Comparison of ENCODE assay signal across 9 cellular contexts in the genomic region with DNA sequence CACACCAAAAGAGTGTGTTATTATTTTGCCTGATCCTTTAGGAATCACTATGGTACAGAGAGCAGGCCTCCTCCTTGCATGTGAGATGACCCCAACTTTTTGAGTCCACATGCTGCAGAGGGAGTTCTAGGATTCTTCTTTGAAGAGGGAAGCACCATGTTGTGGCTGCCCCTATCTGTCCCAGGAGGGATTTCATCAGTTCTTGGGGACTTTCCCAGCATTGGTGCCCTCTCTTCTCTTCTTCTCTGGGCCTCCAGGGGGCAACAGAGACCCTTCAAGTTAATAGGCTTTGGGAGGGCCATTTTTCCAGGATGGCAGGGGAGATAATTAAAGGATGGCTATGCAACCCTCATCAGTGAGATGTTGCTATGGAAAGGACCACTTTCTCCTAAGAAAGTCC. TPM values are rescaled to one million over a fixed set of nuclear protein-coding genes. Genes with fewer than 3 reads are reported as not detected.
DNase-seq lines count a peak whose midpoint lies in the region; TF ChIP-seq lines count a peak whose summit lies in the region.
"Had no signal": no experiment of that assay in that cellular context is flagged by ENCODE, and none has a peak within 500 bp of the region (broad histone marks: within the 10 kb centered on the region; RNA-seq: fewer than 3 reads in every experiment).

No MANE protein-coding gene starts in this region.

- H3K9me3 Mint-ChIP-seq in HFFc6, result no peaks in the 10 kb centered on the region
- H3K9me3 Mint-ChIP-seq: naive thymus-derived CD8-positive, alpha-beta T cell had no signal

- H3K27me3 Mint-ChIP-seq in HFFc6 (ENCODE audit: insufficient read depth), result peaks cover 3% of the 10 kb centered on the region

- no peak overlapping the region for H3K27ac Mint-ChIP-seq in HFFc6
- H3K27ac Mint-ChIP-seq: naive thymus-derived CD8-positive, alpha-beta T cell had no signal

- H3K4me1 Mint-ChIP-seq in HFFc6 (ENCODE audit: low read depth), result peaks cover 56% of the 10 kb centered on the region
- H3K4me1 Mint-ChIP-seq: naive thymus-derived CD8-positive, alpha-beta T cell had no signal

- H3K36me3 Mint-ChIP-seq in HFFc6 (ENCODE audit: low read depth), result peaks cover 10% of the 10 kb centered on the region; the same call in 1 of the 2 replicates
- H3K36me3 Mint-ChIP-seq: naive thymus-derived CD8-positive, alpha-beta T cell had no signal

- peak; percentile 66 for TF ChIP-seq CTCF in GM12875 (IDR thresholded peaks at IDR 0.05; ENCODE audit: borderline replicate concordance, insufficient read depth, low read depth, low read length)
- TF ChIP-seq CTCF in HFFc6 (IDR thresholded peaks at IDR 0.05), result peak; percentile 76
- no peak for TF ChIP-seq CTCF in epithelial cell of esophagus (IDR thresholded peaks at IDR 0.05; ENCODE audit: insufficient read depth, low read depth, low read length, missing control alignments)

- no peak overlapping the region for H3K4me3 Mint-ChIP-seq in HFFc6
- H3K4me3 Mint-ChIP-seq: naive thymus-derived CD8-positive, alpha-beta T cell had no signal

- DNase-seq in AG08395 (ENCODE audit: low spot score) (peak; percentile 28), HFFc6 (peak; percentile 29), NAMALWA (ENCODE audit: low spot score) (peak; percentile 79), epithelial cell of esophagus (ENCODE audit: low read depth) (peak; percentile 32), NCI-H2196 (lab: John Stamatoyannopoulos, UW; ENCODE audit: unreplicated experiment) (no peak), DMS79 treated with DMSO at 0.1 percent for 48 hours (lab: John Stamatoyannopoulos, UW) (no peak)
- no peak for DNase-seq in stimulated activated naive CD4-positive, alpha-beta T cell treated with Interleukin-2 at 50 U/mL for 16 hours (lab: John Stamatoyannopoulos, UW)
- DNase-seq: naive thymus-derived CD8-positive, alpha-beta T cell had no signal

- H3K4me3 ChIP-seq in GM12875 (ENCODE audit: low read depth, low read length) (no peak overlapping the region), epithelial cell of esophagus (ENCODE audit: low read length) (no peak overlapping the region)

RNA-seq across cellular contexts. Expression of a gene that starts 3.6 kb away (rescaled TPM):
- 1,000 to 10,000 TPM in 4 of 6 experiments, 100 to 1,000 TPM in 2; 523 to 1,218 (median 1,082) TPM for total RNA-seq in HFFc6 (2021; fragmentation: NEBNext Ultra II Directional; extraction: Animal tissue kit (Norgen Biotek cat#: 25700))
- total RNA-seq: naive thymus-derived CD8-positive, alpha-beta T cell had no signal

RNA-seq across cellular contexts. Expression of a gene that starts 14.0 kb away (rescaled TPM):
- total RNA-seq in HFFc6 (2021; fragmentation: NEBNext Ultra II Directional; extraction: Animal tissue kit (Norgen Biotek cat#: 25700)), result 1 to 10 TPM in 4 of 6 experiments, under 1 TPM in 2; 0.33 to 3.9 (median 1.1) TPM
- total RNA-seq: naive thymus-derived CD8-positive, alpha-beta T cell had no signal

RNA-seq across cellular contexts. Expression of a gene that starts 49.0 kb away (rescaled TPM):
- total RNA-seq in HFFc6 (2021; fragmentation: NEBNext Ultra II Directional; extraction: Animal tissue kit (Norgen Biotek cat#: 25700)), result 100 to 1,000 TPM in 1 of 6 experiments, 10 to 100 TPM in 5; 35.4 to 112 (median 42.1) TPM
- total RNA-seq: naive thymus-derived CD8-positive, alpha-beta T cell had no signal

Comparison
In these comparisons a context has a peak if more than half of its experiments do, and no peak if none do; other contexts are left out.
1. DNase-seq: peak in AG08395 (single experiment), HFFc6 (single experiment), NAMALWA (single experiment) and epithelial cell of esophagus (single experiment); none in NCI-H2196 (single experiment), DMS79 treated with DMSO at 0.1 percent for 48 hours (single experiment) and stimulated activated naive CD4-positive, alpha-beta T cell treated with Interleukin-2 at 50 U/mL for 16 hours (single experiment).